ENCODE assay signal across 1 cellular context in genomic region chr5:38069360-38069759, GRCh38.
TF ChIP-seq lines count a peak whose summit lies in the region.

No MANE protein-coding gene starts in this region.

TF ChIP-seq in HepG2, 621 proteins besides CTCF, POLR2A, EP300 and RAD21 (continued from another document and continues in another):
- no peak for TF ChIP-seq MLXIP (CRISPR knock-in tag; IDR thresholded peaks at IDR 0.05; ENCODE audit: borderline replicate concordance)
- TF ChIP-seq PHF8 (CRISPR knock-in tag; IDR thresholded peaks at IDR 0.05), result no peak
- peak; percentile 96 for TF ChIP-seq SKI (IDR thresholded peaks at IDR 0.05; ENCODE audit: partially characterized antibody)
- TF ChIP-seq MAX (IDR thresholded peaks at IDR 0.05), result no peak
- TF ChIP-seq CBX1 (IDR thresholded peaks at IDR 0.05; ENCODE audit: low read depth), result no peak
- peak; percentile 27; the same call in 1 of the 2 replicates for TF ChIP-seq FOXP4 (CRISPR knock-in tag; IDR thresholded peaks at IDR 0.05)
- peak; percentile 49; the same call in 1 of the 2 replicates for TF ChIP-seq FOSL1 (CRISPR knock-in tag; IDR thresholded peaks at IDR 0.05; ENCODE audit: borderline replicate concordance)
- no peak for TF ChIP-seq HNRNPLL (IDR thresholded peaks at IDR 0.05; ENCODE audit: low read depth, low read length, poor library complexity, severe bottlenecking)
- peak; percentile 75; the same call in 1 of the 2 replicates for TF ChIP-seq RCOR2 (CRISPR knock-in tag; IDR thresholded peaks at IDR 0.05)
- TF ChIP-seq SP140L (CRISPR knock-in tag; IDR thresholded peaks at IDR 0.05; ENCODE audit: borderline replicate concordance), result no peak
- no peak for TF ChIP-seq TOE1 (CRISPR knock-in tag; IDR thresholded peaks at IDR 0.05)
- no peak for TF ChIP-seq SMC3 (IDR thresholded peaks at IDR 0.05; ENCODE audit: low read length)
- peak; percentile 68; the same call in 1 of the 2 replicates for TF ChIP-seq TFE3 (CRISPR knock-in tag; IDR thresholded peaks at IDR 0.05)
- no peak for TF ChIP-seq ZNF17 (CRISPR knock-in tag; IDR thresholded peaks at IDR 0.05)
- no peak for TF ChIP-seq ZNF629 (CRISPR knock-in tag; conservative IDR thresholded peaks at IDR 0.05)
- TF ChIP-seq AHR (CRISPR knock-in tag; IDR thresholded peaks at IDR 0.05), result no peak
- no peak for TF ChIP-seq ZSCAN31 (CRISPR knock-in tag; IDR thresholded peaks at IDR 0.05; ENCODE audit: low read depth)
- peak; percentile 74 for TF ChIP-seq TEAD3 (CRISPR knock-in tag; optimal IDR thresholded peaks at IDR 0.05; ENCODE audit: borderline replicate concordance)
- no peak for TF ChIP-seq ZNF160 (CRISPR knock-in tag; IDR thresholded peaks at IDR 0.05)
- TF ChIP-seq IRF9 (CRISPR knock-in tag; IDR thresholded peaks at IDR 0.05; ENCODE audit: borderline replicate concordance), result no peak
- peak; percentile 92 for TF ChIP-seq ARID5B (CRISPR knock-in tag; IDR thresholded peaks at IDR 0.05)
- TF ChIP-seq RXRB (CRISPR knock-in tag; IDR thresholded peaks at IDR 0.05; ENCODE audit: borderline replicate concordance), result peak; percentile 67
- TF ChIP-seq FOXO1 (CRISPR knock-in tag; IDR thresholded peaks at IDR 0.05), result peak; percentile 36; the same call in 1 of the 2 replicates
- TF ChIP-seq AFF4 (CRISPR knock-in tag; IDR thresholded peaks at IDR 0.05), result no peak
- TF ChIP-seq THAP9 (CRISPR knock-in tag; IDR thresholded peaks at IDR 0.05; ENCODE audit: borderline replicate concordance), result no peak
- TF ChIP-seq MTF2 (CRISPR knock-in tag; IDR thresholded peaks at IDR 0.05; ENCODE audit: borderline replicate concordance), result no peak
- no peak for TF ChIP-seq CSRNP1 (CRISPR knock-in tag; IDR thresholded peaks at IDR 0.05)
- TF ChIP-seq FOXA3 (CRISPR knock-in tag; IDR thresholded peaks at IDR 0.05), result peak; percentile 60
- TF ChIP-seq ZNF691 (CRISPR knock-in tag; IDR thresholded peaks at IDR 0.05; ENCODE audit: borderline replicate concordance, low read depth), result no peak
- peak; percentile 73; the same call in 1 of the 2 replicates for TF ChIP-seq ONECUT2 (CRISPR knock-in tag; IDR thresholded peaks at IDR 0.05)
- TF ChIP-seq NFKB2 (CRISPR knock-in tag; IDR thresholded peaks at IDR 0.05; ENCODE audit: borderline replicate concordance), result no peak
- TF ChIP-seq ZNF737 (CRISPR knock-in tag; IDR thresholded peaks at IDR 0.05; ENCODE audit: borderline replicate concordance), result no peak
- no peak for TF ChIP-seq ZBTB20 (CRISPR knock-in tag; IDR thresholded peaks at IDR 0.05; ENCODE audit: borderline replicate concordance, low read depth)
- no peak for TF ChIP-seq ZNF441 (CRISPR knock-in tag; IDR thresholded peaks at IDR 0.05; ENCODE audit: borderline replicate concordance)
